Comparison of ENCODE assay signal across 11 cellular contexts in the genomic region with DNA sequence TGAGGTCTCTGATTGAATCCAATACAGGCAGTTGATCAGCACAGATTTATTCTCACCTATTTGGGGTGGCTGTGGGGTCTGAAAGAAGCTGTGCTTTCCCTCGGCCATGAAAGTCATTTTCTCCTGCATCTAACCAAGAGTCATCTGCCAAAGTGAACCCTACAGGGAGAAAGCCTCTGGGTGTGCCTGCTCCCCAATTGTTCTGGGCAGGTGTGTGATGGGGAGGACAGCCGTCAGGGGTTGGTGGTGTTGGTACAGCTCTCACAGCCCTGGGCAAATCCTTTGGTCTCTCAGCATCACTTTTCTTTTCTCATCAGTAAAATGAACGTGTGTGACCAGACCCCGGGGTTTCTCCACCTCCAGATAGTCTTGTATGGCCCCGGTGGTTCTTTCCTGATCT. TPM values are rescaled to one million over a fixed set of nuclear protein-coding genes. Genes with fewer than 3 reads are reported as not detected.
DNase-seq lines count a peak whose midpoint lies in the region; ATAC-seq and TF ChIP-seq lines count a peak whose summit lies in the region.
"Had no signal": no experiment of that assay in that cellular context is flagged by ENCODE, and none has a peak within 500 bp of the region (broad histone marks: within the 10 kb centered on the region; RNA-seq: fewer than 3 reads in every experiment).

No MANE protein-coding gene starts in this region.

- peak overlapping the region; percentile 31 to 96 (median 89) for H3K27ac Mint-ChIP-seq in brain
- peak overlapping the region in 1 of 2 donors; percentile 48 for H3K27ac Mint-ChIP-seq in natural killer cell treated with Interleukin-12 subunit alpha and Interleukin-12 subunit beta and Interleukin-15 and Interleukin-18, amount 100 ng/mL, for 72 hours

- H3K9me3 ChIP-seq in vagina = no peaks in the 10 kb centered on the region
- H3K9me3 ChIP-seq: upper lobe of left lung had no signal

- no peak for TF ChIP-seq CTCF in brain (conservative IDR thresholded peaks at IDR 0.05)
- TF ChIP-seq CTCF in vagina (IDR thresholded peaks at IDR 0.05) = no peak

- H3K36me3 Mint-ChIP-seq in brain = peaks cover 12% of the 10 kb centered on the region
- H3K36me3 Mint-ChIP-seq in natural killer cell treated with Interleukin-12 subunit alpha and Interleukin-12 subunit beta and Interleukin-15 and Interleukin-18, amount 100 ng/mL, for 72 hours = no peaks in the 10 kb centered on the region

- H3K9me3 Mint-ChIP-seq in brain = peaks cover 0 to 7% (median 1%) of the 10 kb centered on the region in 5 experiments
- no peaks in the 10 kb centered on the region for H3K9me3 Mint-ChIP-seq in natural killer cell treated with Interleukin-12 subunit alpha and Interleukin-12 subunit beta and Interleukin-15 and Interleukin-18, amount 100 ng/mL, for 72 hours

- ATAC-seq in left ventricle myocardium superior = no peak
- ATAC-seq in natural killer cell treated with Interleukin-12 subunit alpha and Interleukin-12 subunit beta and Interleukin-15 and Interleukin-18, amount 100 ng/mL, for 72 hours = no peak

- peaks cover 74% of the 10 kb centered on the region for H3K4me1 Mint-ChIP-seq in brain
- H3K4me1 Mint-ChIP-seq in natural killer cell treated with Interleukin-12 subunit alpha and Interleukin-12 subunit beta and Interleukin-15 and Interleukin-18, amount 100 ng/mL, for 72 hours (ENCODE audit: low read depth in 2 of 2) = peaks cover 21 to 35% of the 10 kb centered on the region in 2 donors

- peak overlapping the region; percentile 87 to 93 (median 90) for H3K4me3 Mint-ChIP-seq in brain
- H3K4me3 Mint-ChIP-seq in natural killer cell treated with Interleukin-12 subunit alpha and Interleukin-12 subunit beta and Interleukin-15 and Interleukin-18, amount 100 ng/mL, for 72 hours = peak overlapping the region; percentile 37

- TF ChIP-seq POLR2A in vagina (IDR thresholded peaks at IDR 0.05) = no peak

- H3K4me1 ChIP-seq in vagina = peaks cover 65% of the 10 kb centered on the region

- peak overlapping the region in 1 of 2 donors; percentile 72 for H3K4me3 ChIP-seq in vagina

- DNase-seq in cardiac septum (ENCODE audit: low spot score) = peak; percentile 51
- no peak for DNase-seq in left ventricle myocardium superior
- no peak for DNase-seq in natural killer cell treated with Interleukin-12 subunit alpha and Interleukin-12 subunit beta and Interleukin-15 and Interleukin-18, amount 100 ng/mL, for 72 hours (ENCODE audit: low spot score)
- peak in 1 of 2 donors; percentile 69 for DNase-seq in vagina (ENCODE audit: extremely low spot score in 2 of 2)
- DNase-seq in stimulated activated CD4-positive, alpha-beta T cell treated with anti-CD3 and anti-CD28 coated beads, Interleukin-2, amount 100 ng/mL, for 24 hours = no peak
- no peak for DNase-seq in KG1 (lab: John Stamatoyannopoulos, UW)
- no peak for DNase-seq in amygdala (lab: John Stamatoyannopoulos, UW)
- DNase-seq: GDM1, NCI-H226 had no signal

- peaks cover 5% of the 10 kb centered on the region for H3K27me3 Mint-ChIP-seq in brain
- no peaks in the 10 kb centered on the region for H3K27me3 Mint-ChIP-seq in natural killer cell treated with Interleukin-12 subunit alpha and Interleukin-12 subunit beta and Interleukin-15 and Interleukin-18, amount 100 ng/mL, for 72 hours

- peak overlapping the region; percentile 91 for H3K27ac ChIP-seq in vagina

- intact Hi-C loops in cardiac septum (cut with DNase I) = loop anchor here (10.0 kb wide), 2 partner anchors 444 to 484 kb away; a partner anchor contains a TSS
- intact Hi-C loops in left ventricle myocardium superior (cut with micrococcal nuclease) = no loop called here
- intact Hi-C loops in vagina (cut with DNase I) = loop anchor here (5.0 kb wide), 1 partner anchor 127 kb away; a partner anchor contains a TSS

- no peaks in the 10 kb centered on the region for H3K36me3 ChIP-seq in vagina
- H3K36me3 ChIP-seq: upper lobe of left lung had no signal

- H3K27me3 ChIP-seq in vagina = no peaks in the 10 kb centered on the region
- H3K27me3 ChIP-seq: upper lobe of left lung had no signal

RNA-seq across cellular contexts. Expression of a gene that starts 2.5 kb away (rescaled TPM):
- total RNA-seq in cardiac septum = 24.5 TPM
- total RNA-seq in left ventricle myocardium superior = 32.0 TPM
- 63.6 TPM for polyA plus RNA-seq in brain (ENCODE audit: insufficient read depth, low read depth, low replicate concordance)
- 10 to 100 TPM; 14.9 to 19.5 TPM for total RNA-seq in natural killer cell treated with Interleukin-12 subunit alpha and Interleukin-12 subunit beta and Interleukin-15 and Interleukin-18, amount 100 ng/mL, for 72 hours
- 27.7 TPM for total RNA-seq in vagina
